11 cellular contexts compared by ENCODE assay signal in the genomic region with DNA sequence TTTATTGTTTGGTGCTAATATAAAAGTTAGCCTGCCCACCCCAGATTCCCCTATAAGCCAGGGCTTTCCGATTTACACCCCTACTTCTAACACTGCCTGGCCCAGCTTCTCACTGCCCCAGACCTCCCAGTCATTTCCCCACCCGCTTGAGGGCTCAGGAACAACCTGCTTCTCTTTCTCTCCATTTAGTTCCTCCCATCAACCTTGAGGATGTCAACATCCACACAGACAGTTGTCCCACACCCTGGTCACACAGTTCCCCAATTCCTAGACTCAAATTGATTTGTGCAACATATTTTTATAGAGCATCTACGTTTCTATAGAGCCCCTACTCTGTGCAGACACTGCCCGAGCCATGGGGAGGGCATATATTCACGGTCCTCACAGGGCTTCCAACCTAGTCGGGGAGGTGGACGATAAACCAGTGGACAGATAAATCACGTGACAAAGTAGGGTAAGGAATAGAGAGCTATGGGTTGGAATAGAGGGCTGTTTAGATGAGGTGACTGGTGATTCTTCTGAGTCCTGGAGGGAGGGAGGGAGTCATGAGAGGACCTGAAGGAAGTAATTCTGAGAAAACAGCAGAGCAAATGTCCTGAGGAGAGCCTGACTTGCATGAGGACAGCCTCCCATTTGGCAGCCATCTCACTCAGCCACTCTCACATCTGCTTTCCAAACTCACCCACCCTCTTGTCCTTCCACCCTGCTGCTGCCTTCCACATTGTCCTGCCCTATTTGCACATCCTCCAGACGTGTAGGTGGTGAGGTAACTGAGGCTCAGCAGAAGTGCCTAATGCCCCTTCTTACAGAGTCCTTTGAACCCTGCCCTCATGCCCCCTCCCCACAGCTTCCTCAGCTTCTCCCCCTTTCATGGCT.
"Had no signal": no experiment of that assay in that cellular context is flagged by ENCODE, and none has a peak within 500 bp of the region (broad histone marks: within the 10 kb centered on the region; RNA-seq: fewer than 3 reads in every experiment).

No MANE protein-coding gene starts in this region.

- DNase-seq: activated naive CD4-positive, alpha-beta T cell treated with anti-CD3 and anti-CD28 coated beads, Interleukin-2, amount 50 U/mL, for 16 hours; adrenal gland; body of pancreas; cortex of kidney; effector memory CD4-positive, alpha-beta T cell; gastrocnemius medialis; kidney; small intestine; uterus had no signal

- FAIRE-seq: kidney, small intestine had no signal

- H3K79me2 ChIP-seq: parathyroid adenoma had no signal

- H3K36me3 ChIP-seq: adrenal gland, gastrocnemius medialis, right atrium auricular region, uterus had no signal

- H3K9ac ChIP-seq: parathyroid adenoma had no signal

- H3K27ac ChIP-seq: adrenal gland, body of pancreas, gastrocnemius medialis, parathyroid adenoma, right atrium auricular region, uterus had no signal

- H3K27me3 ChIP-seq: adrenal gland, body of pancreas, gastrocnemius medialis, right atrium auricular region, uterus had no signal

- H3K4me3 ChIP-seq: adrenal gland, body of pancreas, gastrocnemius medialis, right atrium auricular region, uterus had no signal

- ATAC-seq: body of pancreas, gastrocnemius medialis had no signal

- H3K9me3 ChIP-seq: adrenal gland, body of pancreas, gastrocnemius medialis, uterus had no signal

- H3K4me1 ChIP-seq: parathyroid adenoma had no signal

- H2AFZ ChIP-seq: parathyroid adenoma had no signal
